ENCODE assay signal across 19 cellular contexts in genomic region chr3:154111365-154111764, GRCh38. TPM values are rescaled to one million over a fixed set of nuclear protein-coding genes. Genes with fewer than 3 reads are reported as not detected.
DNase-seq lines count a peak whose midpoint lies in the region; ATAC-seq and TF ChIP-seq lines count a peak whose summit lies in the region.
"Had no signal": no experiment of that assay in that cellular context is flagged by ENCODE, and none has a peak within 500 bp of the region (broad histone marks: within the 10 kb centered on the region; RNA-seq: fewer than 3 reads in every experiment).

No MANE protein-coding gene starts in this region.

- peak overlapping the region; percentile 83 for H3K27ac ChIP-seq in cingulate gyrus (ENCODE audit: low read depth, low read length)
- H3K27ac ChIP-seq in mesendoderm (ENCODE audit: low read depth, low read length), result no peak overlapping the region
- peak overlapping the region; percentile 61 for H3K27ac ChIP-seq in temporal lobe (ENCODE audit: low read depth, low read length)
- H3K27ac ChIP-seq: A549; BLaER1 treated with 17β-estradiol and CSF1 and Interleukin-3, amounts not matched to agents 10 nM and 100 nM; KMS-11; SJSA1 had no signal

- H3K9me3 ChIP-seq in Loucy (ENCODE audit: insufficient read depth, low read depth, low read length), result no peaks in the 10 kb centered on the region
- H3K9me3 ChIP-seq: A549; BLaER1 treated with 17β-estradiol and CSF1 and Interleukin-3, amounts not matched to agents 10 nM and 100 nM; SJSA1 had no signal

- no peak for TF ChIP-seq CTCF in Loucy (conservative IDR thresholded peaks at IDR 0.05; ENCODE audit: low read length)

- H3F3A ChIP-seq in Loucy (ENCODE audit: low read depth), result no peaks in the 10 kb centered on the region

- H2AK5ac ChIP-seq in mesendoderm (ENCODE audit: low read length), result no peak overlapping the region

- H3K36me3 ChIP-seq in Loucy (ENCODE audit: insufficient read depth, low read length) (no peaks in the 10 kb centered on the region), mesendoderm (ENCODE audit: control insufficient read depth, insufficient read depth, low read length) (no peaks in the 10 kb centered on the region)
- H3K36me3 ChIP-seq: BLaER1 treated with 17β-estradiol and CSF1 and Interleukin-3, amounts not matched to agents 10 nM and 100 nM; SJSA1 had no signal

- peak overlapping the region; percentile 15 for H3K56ac ChIP-seq in mesendoderm (ENCODE audit: low read length)

- H3K79me2 ChIP-seq in Loucy (ENCODE audit: insufficient read depth, low read length) (no peaks in the 10 kb centered on the region), mesendoderm (ENCODE audit: control insufficient read depth, insufficient read depth, low read length) (no peaks in the 10 kb centered on the region)

- no peaks in the 10 kb centered on the region for H3K9me2 ChIP-seq in Loucy (replicated peaks; ENCODE audit: low read depth, low read length)

- H2BK120ac ChIP-seq in mesendoderm (ENCODE audit: low read depth, low read length), result no peak overlapping the region

- no peak overlapping the region for H3K4me2 ChIP-seq in Loucy (ENCODE audit: low read depth, low read length, poor library complexity, severe bottlenecking)
- no peak overlapping the region for H3K4me2 ChIP-seq in mesendoderm (ENCODE audit: low read length)
- H3K4me2 ChIP-seq: A549, KMS-11 had no signal

- no peak overlapping the region for H2BK15ac ChIP-seq in mesendoderm (replicated peaks; ENCODE audit: low read depth)

- no peaks in the 10 kb centered on the region for H3K27me3 ChIP-seq in Loucy (ENCODE audit: insufficient read depth, low read length, poor library complexity, severe bottlenecking)
- no peaks in the 10 kb centered on the region for H3K27me3 ChIP-seq in mesendoderm (ENCODE audit: insufficient read depth, low read length, poor library complexity)
- H3K27me3 ChIP-seq: BLaER1 treated with 17β-estradiol and CSF1 and Interleukin-3, amounts not matched to agents 10 nM and 100 nM had no signal

- no peaks in the 10 kb centered on the region for H3K4me1 ChIP-seq in Loucy (ENCODE audit: insufficient read depth, low read length, poor library complexity, severe bottlenecking)
- H3K4me1 ChIP-seq in mesendoderm (ENCODE audit: control insufficient read depth, low read depth, low read length), result no peaks in the 10 kb centered on the region
- H3K4me1 ChIP-seq: A549, SJSA1 had no signal

- H3K9ac ChIP-seq in Loucy (ENCODE audit: low read depth, low read length, poor library complexity, severe bottlenecking) (no peak overlapping the region), mesendoderm (ENCODE audit: low read length) (no peak overlapping the region)
- H3K9ac ChIP-seq: BLaER1 treated with 17β-estradiol and CSF1 and Interleukin-3, amounts not matched to agents 10 nM and 100 nM; KMS-11 had no signal

- WGBS in mesendoderm (ENCODE audit: extremely low coverage, insufficient coverage, low lambda C conversion rate), result no CpG with 5 or more reads among the region's 3 CpGs

- H4K20me1 ChIP-seq in Loucy (ENCODE audit: insufficient read depth, low read length, poor library complexity, severe bottlenecking), result no peaks in the 10 kb centered on the region
- H4K20me1 ChIP-seq: BLaER1 treated with 17β-estradiol and CSF1 and Interleukin-3, amounts not matched to agents 10 nM and 100 nM had no signal

- no peak overlapping the region for H2BK5ac ChIP-seq in mesendoderm (ENCODE audit: low read length)

- no peak overlapping the region for H3K18ac ChIP-seq in mesendoderm (ENCODE audit: low read length)

- 0 out of 2 replicates have a peak overlapping the region, but pooled peaks have one; percentile 30 for H2AFZ ChIP-seq in Loucy (ENCODE audit: low read length)

- H3K79me1 ChIP-seq in mesendoderm (ENCODE audit: low read length), result no peaks in the 10 kb centered on the region

- DNase-seq in mesendoderm, result no peak
- no peak for DNase-seq in nucleus accumbens (lab: John Stamatoyannopoulos, UW)
- DNase-seq in iPS-NIHi7 (ENCODE audit: extremely low spot score), result no peak
- DNase-seq: DMS79, H7, HFFc6, NCI-H1417 treated with DMSO at 0.1 percent for 48 hours, NCI-H187 treated with DMSO at 0.1 percent for 48 hours, NCI-H345, NCI-H524 treated with DMSO at 0.1 percent for 48 hours had no signal

- no peak overlapping the region for H3K23ac ChIP-seq in mesendoderm (ENCODE audit: low read length)

- H4K8ac ChIP-seq in mesendoderm (ENCODE audit: low read depth, low read length), result no peak overlapping the region

- H3K4me3 ChIP-seq in Loucy (ENCODE audit: low read length, poor library complexity, severe bottlenecking) (no peak overlapping the region), mesendoderm (ENCODE audit: low read length) (no peak overlapping the region)
- H3K4me3 ChIP-seq: A549; BLaER1 treated with 17β-estradiol and CSF1 and Interleukin-3, amounts not matched to agents 10 nM and 100 nM; SJSA1 had no signal

- no peak for ATAC-seq in HG02840 (IDR thresholded peaks at IDR 0.05; ENCODE audit: low FRiP score, unreplicated experiment)
- ATAC-seq: A549, Panc1 had no signal

- no peak overlapping the region for H4K5ac ChIP-seq in mesendoderm (ENCODE audit: low read length)

- no peak overlapping the region for H3K4ac ChIP-seq in mesendoderm (ENCODE audit: low read depth, low read length)

RNA-seq across cellular contexts. Expression of gene ARHGEF26, which starts 9.8 kb away (rescaled TPM):
- polyA plus RNA-seq in mesendoderm (2013, experiment 1 of 2), result 6.5 TPM
- 6.7 TPM for polyA plus RNA-seq in mesendoderm (2013, experiment 2 of 2)
- total RNA-seq in temporal lobe, result 7.9 TPM
